In the genomic region with DNA sequence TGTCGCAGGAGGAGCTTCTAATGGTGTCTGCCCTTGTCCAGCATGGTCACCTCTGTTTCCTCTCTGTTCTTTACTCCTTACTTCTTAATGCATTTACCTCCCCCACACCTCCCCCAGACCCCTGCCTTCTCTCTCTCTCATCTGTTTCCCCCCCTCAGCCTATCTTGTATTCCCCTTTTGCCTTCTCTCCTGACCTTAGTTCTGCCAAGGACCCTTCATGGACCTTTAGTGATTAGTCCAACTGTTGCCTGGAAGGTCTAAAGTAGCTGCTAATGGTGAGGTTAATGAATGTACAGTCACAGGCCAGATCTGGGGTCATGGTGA, we compare ENCODE assay signal across 25 cellular contexts. TPM values are rescaled to one million over a fixed set of nuclear protein-coding genes. Genes with fewer than 3 reads are reported as not detected.
DNase-seq lines count a peak whose midpoint lies in the region; ATAC-seq, FAIRE-seq and TF ChIP-seq lines count a peak whose summit lies in the region.
"Had no signal": no experiment of that assay in that cellular context is flagged by ENCODE, and none has a peak within 500 bp of the region (broad histone marks: within the 10 kb centered on the region; RNA-seq: fewer than 3 reads in every experiment).

No MANE protein-coding gene starts in this region.

- H3K27ac Mint-ChIP-seq in endothelial cell (ENCODE audit: unreplicated experiment) = no peak overlapping the region
- H3K27ac Mint-ChIP-seq: activated CD4-positive, alpha-beta T cell treated with anti-CD3 and anti-CD28 coated beads for 36 hours; activated naive CD8-positive, alpha-beta T cell; HFFc6; stimulated activated naive CD8-positive, alpha-beta T cell treated with anti-CD3 and anti-CD28 coated beads, Interleukin-15, Interleukin-2, amounts not matched to agents 100 ng/mL and 50 ng/mL, for 24 hours had no signal

- intact Hi-C loops in left cardiac atrium (cut with DNase I) (no loop called here), kidney (cut with DNase I) (no loop called here), sigmoid colon (cut with DNase I) (no loop called here), upper lobe of right lung (cut with DNase I) (no loop called here)

- H3K9me3 ChIP-seq in right atrium auricular region (no peaks in the 10 kb centered on the region), kidney (ENCODE audit: control insufficient read depth in 1 of 2, low read length in 2 of 2) (no peaks in the 10 kb centered on the region), sigmoid colon (no peaks in the 10 kb centered on the region), upper lobe of right lung (no peaks in the 10 kb centered on the region)

- 100% methylated on average over 1 of the region's 1 CpG for WGBS in sigmoid colon, 2 donors

- H3K27me3 Mint-ChIP-seq in endothelial cell (ENCODE audit: unreplicated experiment) = no peaks in the 10 kb centered on the region
- H3K27me3 Mint-ChIP-seq: activated CD4-positive, alpha-beta T cell treated with anti-CD3 and anti-CD28 coated beads for 36 hours; stimulated activated naive CD8-positive, alpha-beta T cell treated with anti-CD3 and anti-CD28 coated beads, Interleukin-15, Interleukin-2, amounts not matched to agents 100 ng/mL and 50 ng/mL, for 24 hours had no signal

- H3K27ac ChIP-seq in right atrium auricular region (peak overlapping the region; percentile 51 to 53), kidney (ENCODE audit: low read depth in 2 of 2, low read length in 2 of 2) (peak overlapping the region; percentile 52 to 74), sigmoid colon (peak overlapping the region; percentile 68 to 74 (median 71)), upper lobe of right lung (peak overlapping the region; percentile 13)
- H3K27ac ChIP-seq: C4-2B, KMS-11 had no signal

- H3K9me3 Mint-ChIP-seq in endothelial cell (ENCODE audit: unreplicated experiment) = no peaks in the 10 kb centered on the region
- H3K9me3 Mint-ChIP-seq: activated T-helper 2 cell treated with anti-CD3 and anti-CD28 coated beads, Interferon-gamma antibody, Interleukin-2, Interleukin-4, amounts not matched to agents 10 μg/mL and 5 μg/mL and 100 μg/mL, durations not matched to agents 14 hours and 24 hours and 36 hours; HFFc6; stimulated activated naive CD8-positive, alpha-beta T cell treated with anti-CD3 and anti-CD28 coated beads, Interleukin-15, Interleukin-2, amounts not matched to agents 100 ng/mL and 50 ng/mL, for 24 hours had no signal

- TF ChIP-seq EP300 in sigmoid colon (IDR thresholded peaks at IDR 0.05) = no peak

- no peaks in the 10 kb centered on the region for H3K36me3 Mint-ChIP-seq in endothelial cell (ENCODE audit: low read depth, unreplicated experiment)

- ATAC-seq in left cardiac atrium = no peak
- ATAC-seq in upper lobe of right lung = no peak
- ATAC-seq: activated CD4-positive, alpha-beta T cell treated with anti-CD3 and anti-CD28 coated beads for 36 hours; esophagus mucosa had no signal

- peaks cover 0 to 43% of the 10 kb centered on the region in 2 donors for H3K4me1 ChIP-seq in right atrium auricular region
- peaks cover 17% of the 10 kb centered on the region in 2 donors for H3K4me1 ChIP-seq in kidney (ENCODE audit: control insufficient read depth in 1 of 2, insufficient read depth in 1 of 2, low read depth in 1 of 2, low read length in 2 of 2)
- peaks cover 0 to 48% (median 43%) of the 10 kb centered on the region in 4 donors for H3K4me1 ChIP-seq in sigmoid colon
- H3K4me1 ChIP-seq in upper lobe of right lung = peaks cover 13% of the 10 kb centered on the region

- H3K27me3 ChIP-seq in right atrium auricular region (no peaks in the 10 kb centered on the region), sigmoid colon (no peaks in the 10 kb centered on the region), upper lobe of right lung (no peaks in the 10 kb centered on the region)

- DNase-seq in right atrium auricular region (ENCODE audit: low spot score) = no peak
- no peak for DNase-seq in left cardiac atrium
- no peak for DNase-seq in kidney
- DNase-seq in sigmoid colon = no peak
- DNase-seq in upper lobe of right lung = no peak
- no peak for DNase-seq in NCI-H774 (lab: John Stamatoyannopoulos, UW)
- DNase-seq in LoVo (ENCODE audit: low spot score) = no peak
- no peak for DNase-seq in endothelial cell (ENCODE audit: low spot score)
- DNase-seq: activated CD4-positive, alpha-beta T cell treated with anti-CD3 and anti-CD28 coated beads for 36 hours; effector memory CD4-positive, alpha-beta T cell; HFFc6; MV-4-11; NCI-H187; NCI-H345; NCI-H82; stimulated activated CD4-positive, alpha-beta T cell treated with anti-CD3 and anti-CD28 coated beads, Interleukin-4, amount 100 ng/mL, for 24 hours; SW 1271 had no signal

- H3K9ac ChIP-seq in kidney (ENCODE audit: low read length in 2 of 2) = no peak overlapping the region
- H3K9ac ChIP-seq: KMS-11 had no signal

- TF ChIP-seq POLR2A in sigmoid colon (IDR thresholded peaks at IDR 0.05) = no peak

- TF ChIP-seq CTCF in right atrium auricular region (IDR thresholded peaks at IDR 0.05) (no peak), kidney (IDR thresholded peaks at IDR 0.05; ENCODE audit: borderline replicate concordance, extremely low read depth, insufficient read depth) (no peak), sigmoid colon (IDR thresholded peaks at IDR 0.05) (no peak), upper lobe of right lung (IDR thresholded peaks at IDR 0.05) (no peak), endothelial cell (IDR thresholded peaks at IDR 0.05; ENCODE audit: unreplicated experiment) (no peak)

- no peak overlapping the region for H3K4me3 ChIP-seq in right atrium auricular region
- H3K4me3 ChIP-seq in kidney (ENCODE audit: low read length in 2 of 2) = peak overlapping the region in 1 of 2 donors; percentile 19
- no peak overlapping the region for H3K4me3 ChIP-seq in sigmoid colon
- H3K4me3 ChIP-seq in upper lobe of right lung = no peak overlapping the region

- FAIRE-seq in kidney (lab: Jason Lieb, UNC) = no peak
- FAIRE-seq: GM12892, TTC549 had no signal

- H3K4me1 Mint-ChIP-seq in endothelial cell (ENCODE audit: unreplicated experiment) = peaks cover 20% of the 10 kb centered on the region

- H3K4me3 Mint-ChIP-seq in endothelial cell (ENCODE audit: unreplicated experiment) = no peak overlapping the region
- H3K4me3 Mint-ChIP-seq: activated CD4-positive, alpha-beta T cell treated with anti-CD3 and anti-CD28 coated beads for 36 hours; HFFc6; stimulated activated naive CD8-positive, alpha-beta T cell treated with anti-CD3 and anti-CD28 coated beads, Interleukin-15, Interleukin-2, amounts not matched to agents 100 ng/mL and 50 ng/mL, for 24 hours had no signal

- no peaks in the 10 kb centered on the region for H3K36me3 ChIP-seq in right atrium auricular region
- H3K36me3 ChIP-seq in kidney (ENCODE audit: control insufficient read depth in 1 of 2, insufficient read depth in 2 of 2, low read length in 2 of 2) = no peaks in the 10 kb centered on the region
- no peaks in the 10 kb centered on the region for H3K36me3 ChIP-seq in sigmoid colon
- H3K36me3 ChIP-seq in upper lobe of right lung = no peaks in the 10 kb centered on the region

RNA-seq across cellular contexts. Expression of a gene that starts 42.3 kb away (rescaled TPM):
- total RNA-seq in right atrium auricular region (10 to 100 TPM; 48.8 to 81.5 TPM), left cardiac atrium (10 to 100 TPM; 68.4 to 69.0 TPM), kidney (67.3 TPM), sigmoid colon (10 to 100 TPM; 25.9 to 47.1 (median 31.4) TPM), upper lobe of right lung (88.4 TPM), endothelial cell (ENCODE audit: unreplicated experiment) (25.5 TPM)
- polyA plus RNA-seq in kidney (ENCODE audit: insufficient read depth, low read depth, low replicate concordance) (36.6 TPM), sigmoid colon (10 to 100 TPM; 46.2 to 62.7 (median 50.4) TPM)

Comparison
In these comparisons a context has a peak if more than half of its experiments do, and no peak if none do; other contexts are left out.
1. H3K27ac ChIP-seq: peak in every context shown above with its lines; median percentile 71 in sigmoid colon; 63 in kidney; 52 in right atrium auricular region; 13 in upper lobe of right lung.